ENCODE assay signal across 8 cellular contexts in the genomic region with DNA sequence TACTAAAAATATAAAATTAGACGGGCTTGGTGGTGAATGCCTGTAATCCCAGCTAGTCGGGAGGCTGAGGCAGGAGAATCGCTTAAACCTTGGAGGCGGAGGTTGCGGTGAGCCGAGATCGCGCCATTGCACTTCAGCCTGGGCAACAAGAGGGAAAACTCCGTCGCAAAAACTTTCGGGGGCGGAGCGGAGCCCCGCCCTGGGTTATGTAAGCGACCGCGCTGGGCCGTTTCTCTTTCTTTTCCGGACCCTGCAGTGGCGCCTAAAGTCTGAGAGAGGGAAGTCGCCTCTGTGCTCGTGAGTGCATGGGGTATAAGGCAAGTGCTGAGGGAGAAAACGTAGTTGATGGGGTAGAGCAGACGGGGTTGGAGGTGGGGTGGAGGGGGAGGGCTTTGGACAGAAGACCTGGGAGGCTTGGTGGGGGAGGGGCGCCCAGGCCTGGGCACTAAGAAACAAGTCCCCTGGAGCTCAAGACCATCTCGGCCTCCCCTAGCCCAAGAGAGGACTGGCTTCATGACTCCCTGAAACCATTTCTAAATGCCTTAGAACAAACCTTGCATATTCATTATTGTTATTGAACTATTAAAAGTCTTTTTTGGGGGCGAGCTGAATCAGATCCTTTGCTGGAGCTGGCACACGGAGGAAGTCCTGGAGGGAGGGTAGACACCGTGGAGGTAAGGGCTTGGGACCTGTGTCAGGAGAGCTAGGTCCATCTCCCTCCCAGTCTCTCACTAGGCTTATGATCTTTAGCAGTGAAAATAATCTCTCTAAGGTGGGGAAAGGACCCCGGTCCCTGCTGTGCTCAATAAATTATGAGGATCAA. TPM values are rescaled to one million over a fixed set of nuclear protein-coding genes. Genes with fewer than 3 reads are reported as not detected.
DNase-seq lines count a peak whose midpoint lies in the region; ATAC-seq lines count a peak whose summit lies in the region.

No MANE protein-coding gene starts in this region.

- peaks cover 4% of the 10 kb centered on the region for H3K4me1 ChIP-seq in NT2/D1 (ENCODE audit: insufficient read depth, insufficient read length)
- peaks cover 17 to 27% of the 10 kb centered on the region in 2 donors for H3K4me1 ChIP-seq in naive thymus-derived CD4-positive, alpha-beta T cell (ENCODE audit: control insufficient read depth in 2 of 2, insufficient read depth in 2 of 2, low read length in 2 of 2)

- DNase-seq in ACHN (peak; percentile 71), NT2/D1 (ENCODE audit: low read depth, low spot score) (peak; percentile 36), activated T-cell treated with anti-CD3 and anti-CD28 coated beads for 48 hours (ENCODE audit: low read depth) (peak; percentile 56), T1000 (lab: John Stamatoyannopoulos, UW) (no peak)
- DNase-seq in naive thymus-derived CD4-positive, alpha-beta T cell: peak; percentile 27 to 71 (median 54)

- H3K9ac ChIP-seq in NT2/D1 (ENCODE audit: insufficient read length, low read depth): peak overlapping the region; percentile 83

- H3K9me3 ChIP-seq in NT2/D1 (ENCODE audit: insufficient read depth, low read length): peaks cover 11% of the 10 kb centered on the region; the same call in 1 of the 2 replicates
- no peaks in the 10 kb centered on the region for H3K9me3 ChIP-seq in naive thymus-derived CD4-positive, alpha-beta T cell (ENCODE audit: control insufficient read depth in 2 of 3, low read length in 3 of 3)

- peak overlapping the region; percentile 61 for H3K4me3 ChIP-seq in NT2/D1 (ENCODE audit: insufficient read length, low read depth)
- peak overlapping the region; percentile 84 for H3K4me3 ChIP-seq in naive thymus-derived CD4-positive, alpha-beta T cell (ENCODE audit: low read length)

- in situ Hi-C loops in ACHN (cut with HindIII; ENCODE audit: low pct_ligation_motif_present, low pct_unique_long_range_greater_than_20kb, low sequenced_read_pairs): no loop called here

- peaks cover 0 to 1% (median 0%) of the 10 kb centered on the region in 11 donors for H3K9me3 Mint-ChIP-seq in naive thymus-derived CD4-positive, alpha-beta T cell
- no peaks in the 10 kb centered on the region for H3K9me3 Mint-ChIP-seq in stimulated activated naive CD8-positive, alpha-beta T cell treated with anti-CD3 and anti-CD28 coated beads, Interleukin-15, Interleukin-2, amounts not matched to agents 100 ng/mL and 50 ng/mL, for 24 hours

- H3K36me3 ChIP-seq in NT2/D1 (ENCODE audit: insufficient read depth, insufficient read length, low read length): peaks cover under 1% of the 10 kb centered on the region
- peaks cover 0 to 8% (median 0%) of the 10 kb centered on the region in 3 experiments for H3K36me3 ChIP-seq in naive thymus-derived CD4-positive, alpha-beta T cell (ENCODE audit: control insufficient read depth in 2 of 3, insufficient read depth in 3 of 3, low read length in 3 of 3)

- peak overlapping the region; percentile 76 for H3K27ac ChIP-seq in naive thymus-derived CD4-positive, alpha-beta T cell (ENCODE audit: low read depth, low read length)

- peak; percentile 37 for ATAC-seq in GM21381 (IDR thresholded peaks at IDR 0.05; ENCODE audit: unreplicated experiment)
- peak; percentile 37 for ATAC-seq in esophagus mucosa
- peak; percentile 69 for ATAC-seq in naive thymus-derived CD4-positive, alpha-beta T cell

- peak overlapping the region; percentile 76 to 94 (median 90) for H3K27ac Mint-ChIP-seq in naive thymus-derived CD4-positive, alpha-beta T cell
- peak overlapping the region; percentile 46 for H3K27ac Mint-ChIP-seq in stimulated activated naive CD8-positive, alpha-beta T cell treated with anti-CD3 and anti-CD28 coated beads, Interleukin-15, Interleukin-2, amounts not matched to agents 100 ng/mL and 50 ng/mL, for 24 hours

- peak overlapping the region; percentile 83 to 98 (median 90) for H3K4me3 Mint-ChIP-seq in naive thymus-derived CD4-positive, alpha-beta T cell
- peak overlapping the region; percentile 93 for H3K4me3 Mint-ChIP-seq in stimulated activated naive CD8-positive, alpha-beta T cell treated with anti-CD3 and anti-CD28 coated beads, Interleukin-15, Interleukin-2, amounts not matched to agents 100 ng/mL and 50 ng/mL, for 24 hours

- intact Hi-C loops in naive thymus-derived CD4-positive, alpha-beta T cell (cut with micrococcal nuclease): loop anchor here (5.0 to 10.0 kb wide), 3 partner anchors 142 to 434 kb away; partner anchors contain the start of gene DDX39B (in 1 of the 2)

- POLR2A ChIA-PET in naive thymus-derived CD4-positive, alpha-beta T cell (lab: Charles Lee): interaction anchor here (0.6 to 3.1 kb wide), 11 partner anchors 31 to 251 kb away, joined by 3 to 19 read pairs (median 6); partner anchors contain the start of genes DDX39B and LTB

- H3K36me3 Mint-ChIP-seq in naive thymus-derived CD4-positive, alpha-beta T cell: peaks cover 0 to 3% (median 0%) of the 10 kb centered on the region in 5 donors
- H3K36me3 Mint-ChIP-seq in stimulated activated naive CD8-positive, alpha-beta T cell treated with anti-CD3 and anti-CD28 coated beads, Interleukin-15, Interleukin-2, amounts not matched to agents 100 ng/mL and 50 ng/mL, for 24 hours (ENCODE audit: low read depth): peaks cover 1% of the 10 kb centered on the region

- H3K4me1 Mint-ChIP-seq in naive thymus-derived CD4-positive, alpha-beta T cell: peaks cover 44 to 77% (median 53%) of the 10 kb centered on the region in 7 donors
- peaks cover 62% of the 10 kb centered on the region for H3K4me1 Mint-ChIP-seq in stimulated activated naive CD8-positive, alpha-beta T cell treated with anti-CD3 and anti-CD28 coated beads, Interleukin-15, Interleukin-2, amounts not matched to agents 100 ng/mL and 50 ng/mL, for 24 hours (ENCODE audit: low read depth)

- CTCF ChIA-PET in naive thymus-derived CD4-positive, alpha-beta T cell (lab: Charles Lee): interaction anchor here (0.6 to 2.8 kb wide), 9 partner anchors 39 to 1585 kb away, joined by 3 to 17 read pairs (median 4); no protein-coding TSS in a partner anchor

- peaks cover 0 to 4% (median 0%) of the 10 kb centered on the region in 5 donors for H3K27me3 Mint-ChIP-seq in naive thymus-derived CD4-positive, alpha-beta T cell
- H3K27me3 Mint-ChIP-seq in stimulated activated naive CD8-positive, alpha-beta T cell treated with anti-CD3 and anti-CD28 coated beads, Interleukin-15, Interleukin-2, amounts not matched to agents 100 ng/mL and 50 ng/mL, for 24 hours: no peaks in the 10 kb centered on the region

- no peaks in the 10 kb centered on the region for H3K27me3 ChIP-seq in NT2/D1 (ENCODE audit: insufficient read depth, insufficient read length)
- no peaks in the 10 kb centered on the region for H3K27me3 ChIP-seq in naive thymus-derived CD4-positive, alpha-beta T cell (ENCODE audit: control insufficient read depth in 2 of 2, insufficient read depth in 2 of 2, low read length in 2 of 2)

RNA-seq across cellular contexts. Expression of gene MICA, which starts 2.7 kb away (rescaled TPM):
- total RNA-seq in esophagus mucosa: 11.0 TPM
- 10 to 100 TPM; 12.1 to 17.4 (median 15.2) TPM for total RNA-seq in naive thymus-derived CD4-positive, alpha-beta T cell
- polyA plus RNA-seq in naive thymus-derived CD4-positive, alpha-beta T cell: 1 to 10 TPM; 4.3 to 8.4 TPM

RNA-seq across cellular contexts. Expression of gene HLA-B, which starts 43.7 kb away (rescaled TPM):
- total RNA-seq in esophagus mucosa: 105 TPM
- 1,000 to 10,000 TPM; 5,136 to 7,364 (median 5,516) TPM for total RNA-seq in naive thymus-derived CD4-positive, alpha-beta T cell
- 1,000 to 10,000 TPM; 5,467 to 7,459 TPM for polyA plus RNA-seq in naive thymus-derived CD4-positive, alpha-beta T cell

Comparison
In these comparisons a context has a peak if more than half of its experiments do, and no peak if none do; other contexts are left out.
1. RNA of gene HLA-B, which starts 43.7 kb away (total RNA-seq): 5,136 to 7,364 TPM in naive thymus-derived CD4-positive, alpha-beta T cell; 105 TPM in esophagus mucosa (single experiment); every median in the first group is over 10 times any median in the second.
2. Peak in every context shown above with its lines, with median percentiles within 50 percentile points of each other: ATAC-seq.